ENCODE assay signal across 25 cellular contexts in genomic region chr5:132081458-132081857, GRCh38. TPM values are rescaled to one million over a fixed set of nuclear protein-coding genes. Genes with fewer than 3 reads are reported as not detected.
"Had no signal": no experiment of that assay in that cellular context is flagged by ENCODE, and none has a peak within 500 bp of the region (broad histone marks: within the 10 kb centered on the region; RNA-seq: fewer than 3 reads in every experiment).

No MANE protein-coding gene starts in this region.

- H3K4me1 ChIP-seq: adrenal gland had no signal

- H3K27me3 Mint-ChIP-seq: activated B cell treated with CpG ODN at 0.5 μM for 24 hours; central memory CD8-positive, alpha-beta T cell; effector memory CD8-positive, alpha-beta T cell; naive thymus-derived CD4-positive, alpha-beta T cell; stimulated activated naive B cell treated with anti-CD40 and anti-IgM and Interleukin-4, amounts not matched to agents 10 μg/mL and 1 μg/mL and 100 μg/mL, for 72 hours had no signal

- H3K36me3 ChIP-seq: adrenal gland, ascending aorta, upper lobe of right lung had no signal

- H3K4me3 ChIP-seq: adrenal gland, ascending aorta, upper lobe of right lung had no signal

- H3K4me3 Mint-ChIP-seq: activated B cell treated with CpG ODN at 0.5 μM for 24 hours; activated T-cell treated with anti-CD3 and anti-CD28 coated beads, Interleukin-2, amount 50 U/mL, for 4 hours; central memory CD8-positive, alpha-beta T cell; effector memory CD8-positive, alpha-beta T cell; naive thymus-derived CD4-positive, alpha-beta T cell; neural crest cell; stimulated activated naive B cell treated with anti-CD40 and anti-IgM and Interleukin-4, amounts not matched to agents 10 μg/mL and 1 μg/mL and 100 μg/mL, for 72 hours had no signal

- H3K4me1 Mint-ChIP-seq: activated B cell treated with CpG ODN at 0.5 μM for 24 hours, neural crest cell had no signal

- ATAC-seq: activated T-cell treated with anti-CD3 and anti-CD28 coated beads, Interleukin-2, amount 50 U/mL, for 4 hours; effector memory CD8-positive, alpha-beta T cell; esophagus mucosa; left lobe of liver; naive thymus-derived CD4-positive, alpha-beta T cell; sciatic nerve; SK-N-SH treated with all-trans-retinoic acid at 6 μM for 48 hours; stimulated activated naive B cell treated with anti-CD40 and anti-IgM and Interleukin-4, amounts not matched to agents 10 μg/mL and 1 μg/mL and 100 μg/mL, for 72 hours; upper lobe of right lung had no signal

- H3K27ac Mint-ChIP-seq: activated B cell treated with CpG ODN at 0.5 μM for 24 hours; effector memory CD8-positive, alpha-beta T cell had no signal

- H3K9me3 ChIP-seq: adrenal gland, ascending aorta, upper lobe of right lung had no signal

- DNase-seq: activated B cell treated with CpG ODN at 0.5 μM for 24 hours; activated CD4-positive, alpha-beta T cell treated with anti-CD3 and anti-CD28 coated beads for 4 hours; activated gamma-delta T cell; activated naive CD4-positive, alpha-beta T cell treated with anti-CD3 and anti-CD28 coated beads, Interleukin-2, amount 50 U/mL, for 16 hours; activated T-cell treated with anti-CD3 and anti-CD28 coated beads, Interleukin-2, amount 50 U/mL, for 4 hours; adrenal gland; effector memory CD8-positive, alpha-beta T cell; foreskin melanocyte; kidney; naive thymus-derived CD4-positive, alpha-beta T cell; occipital lobe; small intestine; stimulated activated CD4-positive, alpha-beta T cell treated with anti-CD3 and anti-CD28 coated beads, Interleukin-15, amount 100 ng/mL, for 24 hours; stimulated activated naive B cell treated with anti-CD40 and anti-IgM and Interleukin-4, amounts not matched to agents 10 μg/mL and 1 μg/mL and 100 μg/mL, for 72 hours; upper lobe of right lung had no signal

- H3K27ac ChIP-seq: adrenal gland, ascending aorta, upper lobe of right lung had no signal

- H3K9me3 Mint-ChIP-seq: activated B cell treated with CpG ODN at 0.5 μM for 24 hours; activated T-cell treated with anti-CD3 and anti-CD28 coated beads, Interleukin-2, amount 50 U/mL, for 4 hours; central memory CD8-positive, alpha-beta T cell; effector memory CD8-positive, alpha-beta T cell; naive thymus-derived CD4-positive, alpha-beta T cell; neural crest cell; stimulated activated naive B cell treated with anti-CD40 and anti-IgM and Interleukin-4, amounts not matched to agents 10 μg/mL and 1 μg/mL and 100 μg/mL, for 72 hours had no signal

- H3K27me3 ChIP-seq: adrenal gland, ascending aorta, upper lobe of right lung had no signal

RNA-seq across cellular contexts. Expression of gene CSF2, which starts 7.9 kb away (rescaled TPM):
- total RNA-seq: activated B cell treated with CpG ODN at 0.5 μM for 24 hours, ascending aorta, endothelial cell of umbilical vein, esophagus mucosa, kidney, left lobe of liver, neural crest cell, occipital lobe, sciatic nerve had no signal

RNA-seq across cellular contexts. Expression of gene IL3, which starts 21.0 kb away (rescaled TPM):
- total RNA-seq: activated B cell treated with CpG ODN at 0.5 μM for 24 hours, adrenal gland, ascending aorta, dermis microvascular lymphatic vessel endothelial cell, endothelial cell of umbilical vein, esophagus mucosa, kidney, left lobe of liver, lung microvascular endothelial cell, neural crest cell, occipital lobe, sciatic nerve, upper lobe of right lung had no signal
